In genomic region chr13:73365240-73365639, GRCh38 we compare ENCODE assay signal across 15 cellular contexts.
DNase-seq lines count a peak whose midpoint lies in the region; ATAC-seq and TF ChIP-seq lines count a peak whose summit lies in the region.
"Had no signal": no experiment of that assay in that cellular context is flagged by ENCODE, and none has a peak within 500 bp of the region (broad histone marks: within the 10 kb centered on the region; RNA-seq: fewer than 3 reads in every experiment).

No MANE protein-coding gene starts in this region.

- H3K9ac ChIP-seq in duodenal mucosa (ENCODE audit: low read depth in 1 of 2, low read length in 2 of 2), result peak overlapping the region; percentile 16 to 18

- DNase-seq in NCI-H1105 treated with DMSO at 0.1 percent for 48 hours (lab: John Stamatoyannopoulos, UW) (peak; percentile 29), NCI-H1105 (lab: John Stamatoyannopoulos, UW) (no peak), NCI-H2196 (lab: John Stamatoyannopoulos, UW; ENCODE audit: unreplicated experiment) (peak; percentile 77), stomach (no peak), lower lobe of right lung (no peak), caudate nucleus (lab: John Stamatoyannopoulos, UW) (no peak)
- DNase-seq: activated CD8-positive, alpha-beta T cell treated with anti-CD3 and anti-CD28 coated beads, Interleukin-2, amount 10 ng/mL, durations not matched to agents 7 days and 5 days; adrenal gland; glutamatergic neuron; HFFc6; islet precursor cell had no signal

- H3K27ac ChIP-seq in duodenal mucosa (ENCODE audit: low read depth, low read length) (peak overlapping the region; percentile 43), stomach (peak overlapping the region in 4 of 5 donors; percentile 5 to 69 (median 58)), lower lobe of right lung (no peak overlapping the region), caudate nucleus (ENCODE audit: low read depth, low read length) (no peak overlapping the region)
- H3K27ac ChIP-seq: adrenal gland, C4-2B had no signal

- intact Hi-C loops in stomach (cut with DNase I; ENCODE audit: low total_unique reads) (no loop called here), lower lobe of right lung (cut with DNase I) (no loop called here)

- 13 to 37% (median 22%) methylated on average over 3 of the region's 3 CpGs for WGBS in stomach, 5 donors

- peaks cover 5 to 40% of the 10 kb centered on the region in 2 donors for H3K4me1 ChIP-seq in duodenal mucosa (ENCODE audit: control insufficient read depth in 1 of 2, insufficient read depth in 2 of 2, low read length in 2 of 2)
- H3K4me1 ChIP-seq in stomach, result peaks cover 0 to 11% (median 2%) of the 10 kb centered on the region in 4 donors
- no peaks in the 10 kb centered on the region for H3K4me1 ChIP-seq in lower lobe of right lung
- H3K4me1 ChIP-seq: adrenal gland had no signal

- no peak for TF ChIP-seq CTCF in stomach (IDR thresholded peaks at IDR 0.05)
- no peak for TF ChIP-seq CTCF in lower lobe of right lung (IDR thresholded peaks at IDR 0.05)

- H3K4me3 ChIP-seq in duodenal mucosa (ENCODE audit: low read depth in 1 of 2, low read length in 2 of 2), result peak overlapping the region; percentile 31 to 43
- H3K4me3 ChIP-seq in stomach, result no peak overlapping the region
- no peak overlapping the region for H3K4me3 ChIP-seq in lower lobe of right lung
- H3K4me3 ChIP-seq: adrenal gland had no signal

- H3K9me3 ChIP-seq in duodenal mucosa (ENCODE audit: control insufficient read depth in 1 of 2, low read length in 2 of 2) (no peaks in the 10 kb centered on the region), stomach (no peaks in the 10 kb centered on the region), lower lobe of right lung (no peaks in the 10 kb centered on the region)
- H3K9me3 ChIP-seq: adrenal gland had no signal

- TF ChIP-seq POLR2A in stomach (IDR thresholded peaks at IDR 0.05), result no peak

- TF ChIP-seq EP300 in stomach (IDR thresholded peaks at IDR 0.05), result no peak

- no peak for ATAC-seq in lower lobe of right lung
- ATAC-seq in GM21717 (IDR thresholded peaks at IDR 0.05; ENCODE audit: unreplicated experiment), result no peak
- ATAC-seq: activated CD8-positive, alpha-beta T cell treated with anti-CD3 and anti-CD28 coated beads, Interleukin-2, amount 10 ng/mL, durations not matched to agents 7 days and 5 days; activated T-helper 17 cell treated with anti-CD3 and anti-CD28 coated beads, Interleukin-2, amount 50 U/mL, for 72 hours had no signal

- no peaks in the 10 kb centered on the region for H3K27me3 ChIP-seq in duodenal mucosa (ENCODE audit: control insufficient read depth in 1 of 2, insufficient read depth in 2 of 2, low read length in 2 of 2)
- no peaks in the 10 kb centered on the region for H3K27me3 ChIP-seq in stomach
- H3K27me3 ChIP-seq in lower lobe of right lung (ENCODE audit: low read depth), result no peaks in the 10 kb centered on the region
- H3K27me3 ChIP-seq: adrenal gland had no signal

- no peaks in the 10 kb centered on the region for H3K36me3 ChIP-seq in duodenal mucosa (ENCODE audit: control insufficient read depth in 1 of 2, insufficient read depth in 2 of 2, low read length in 2 of 2)
- H3K36me3 ChIP-seq in stomach, result no peaks in the 10 kb centered on the region
- no peaks in the 10 kb centered on the region for H3K36me3 ChIP-seq in lower lobe of right lung
- H3K36me3 ChIP-seq: adrenal gland had no signal

Comparison
In these comparisons a context has a peak if more than half of its experiments do, and no peak if none do; other contexts are left out.
1. DNase-seq: peak in NCI-H1105 treated with DMSO at 0.1 percent for 48 hours (single experiment) and NCI-H2196 (single experiment); none in NCI-H1105 (single experiment), stomach (single experiment), lower lobe of right lung (single experiment) and caudate nucleus (0 of 61).
2. H3K27ac ChIP-seq: peak in duodenal mucosa (single experiment) and stomach (4 of 5); none in lower lobe of right lung (single experiment) and caudate nucleus (single experiment).
3. H3K4me3 ChIP-seq: peak in duodenal mucosa (2 of 2); none in stomach (0 of 4) and lower lobe of right lung (single experiment).